Comparison of ENCODE assay signal across 15 cellular contexts in genomic region chr11:35235498-35235897, GRCh38.
DNase-seq lines count a peak whose midpoint lies in the region; ATAC-seq, FAIRE-seq and TF ChIP-seq lines count a peak whose summit lies in the region.
"Had no signal": no experiment of that assay in that cellular context is flagged by ENCODE, and none has a peak within 500 bp of the region (broad histone marks: within the 10 kb centered on the region; RNA-seq: fewer than 3 reads in every experiment).

No MANE protein-coding gene starts in this region.

- peaks cover 41% of the 10 kb centered on the region for H3K36me3 Mint-ChIP-seq in activated CD4-positive, alpha-beta T cell treated with anti-CD3 and anti-CD28 coated beads, Interleukin-2, amount 10 ng/mL, durations not matched to agents 24 days and 14 days (ENCODE audit: low read depth)
- H3K36me3 Mint-ChIP-seq in HFFc6 (ENCODE audit: low read depth), result peaks cover 38% of the 10 kb centered on the region
- H3K36me3 Mint-ChIP-seq in activated naive CD8-positive, alpha-beta T cell treated with anti-CD3 and anti-CD28 coated beads, Interleukin-2, amount 10 ng/mL, durations not matched to agents 7 days and 5 days, result peaks cover 42% of the 10 kb centered on the region

- intact Hi-C loops in activated CD4-positive, alpha-beta T cell treated with anti-CD3 and anti-CD28 coated beads, Interleukin-2, amount 10 ng/mL, durations not matched to agents 24 days and 14 days (cut with micrococcal nuclease), result loop anchor here (5.0 kb wide), 3 partner anchors 37 to 308 kb away; no protein-coding TSS in a partner anchor
- intact Hi-C loops in pancreas (cut with DNase I), result no loop called here

- H3K36me3 ChIP-seq in pancreas, result peaks cover 0 to 3% (median 0%) of the 10 kb centered on the region in 3 donors
- H3K36me3 ChIP-seq: colonic mucosa had no signal

- H3K4me1 Mint-ChIP-seq in activated CD4-positive, alpha-beta T cell treated with anti-CD3 and anti-CD28 coated beads, Interleukin-2, amount 10 ng/mL, durations not matched to agents 24 days and 14 days, result peaks cover 60% of the 10 kb centered on the region
- peaks cover 74% of the 10 kb centered on the region for H3K4me1 Mint-ChIP-seq in HFFc6 (ENCODE audit: low read depth)
- H3K4me1 Mint-ChIP-seq in activated naive CD8-positive, alpha-beta T cell treated with anti-CD3 and anti-CD28 coated beads, Interleukin-2, amount 10 ng/mL, durations not matched to agents 7 days and 5 days, result peaks cover 44% of the 10 kb centered on the region

- DNase-seq in activated CD4-positive, alpha-beta T cell treated with anti-CD3 and anti-CD28 coated beads, Interleukin-2, amount 10 ng/mL, durations not matched to agents 24 days and 14 days, result no peak
- no peak for DNase-seq in activated CD4-positive, alpha-beta T cell treated with anti-CD3 and anti-CD28 coated beads, Interleukin-2, amount 50 U/mL, for 1 hour
- DNase-seq in HFFc6, result no peak
- no peak for DNase-seq in activated naive CD8-positive, alpha-beta T cell treated with anti-CD3 and anti-CD28 coated beads, Interleukin-2, amount 10 ng/mL, durations not matched to agents 7 days and 5 days
- no peak for DNase-seq in pancreas
- DNase-seq in midbrain (lab: John Stamatoyannopoulos, UW), result no peak
- no peak for DNase-seq in hypothalamus (lab: John Stamatoyannopoulos, UW)
- DNase-seq in NCI-H1092 (lab: John Stamatoyannopoulos, UW), result no peak
- DNase-seq: DMS79 treated with DMSO at 0.1 percent for 48 hours, hippocampal formation, SK-N-SH had no signal

- H3K4me3 ChIP-seq in pancreas, result no peak overlapping the region
- H3K4me3 ChIP-seq: BLaER1 treated with 17β-estradiol and CSF1 and Interleukin-3, amounts not matched to agents 10 nM and 100 nM; colonic mucosa; Peyer's patch had no signal

- peaks cover 17% of the 10 kb centered on the region for H3K9me3 Mint-ChIP-seq in activated CD4-positive, alpha-beta T cell treated with anti-CD3 and anti-CD28 coated beads, Interleukin-2, amount 10 ng/mL, durations not matched to agents 24 days and 14 days
- peaks cover 8% of the 10 kb centered on the region; the same call in 1 of the 2 replicates for H3K9me3 Mint-ChIP-seq in HFFc6
- peaks cover 8% of the 10 kb centered on the region for H3K9me3 Mint-ChIP-seq in activated naive CD8-positive, alpha-beta T cell treated with anti-CD3 and anti-CD28 coated beads, Interleukin-2, amount 10 ng/mL, durations not matched to agents 7 days and 5 days

- TF ChIP-seq CTCF in HFFc6 (IDR thresholded peaks at IDR 0.05) (no peak), pancreas (IDR thresholded peaks at IDR 0.05) (no peak)

- peak overlapping the region; percentile 23 to 66 (median 64) for H3K27ac ChIP-seq in pancreas
- H3K27ac ChIP-seq: colonic mucosa, Peyer's patch had no signal

- POLR2A ChIA-PET in activated naive CD8-positive, alpha-beta T cell treated with anti-CD3 and anti-CD28 coated beads, Interleukin-2, amount 10 ng/mL, durations not matched to agents 7 days and 5 days (lab: Charles Lee), result interaction anchor here (1.0 to 1.4 kb wide), 5 partner anchors 9 to 320 kb away, joined by 3 to 5 read pairs (median 3); partner anchors contain the start of gene APIP

- H3K27me3 Mint-ChIP-seq in activated CD4-positive, alpha-beta T cell treated with anti-CD3 and anti-CD28 coated beads, Interleukin-2, amount 10 ng/mL, durations not matched to agents 24 days and 14 days, result peaks cover 7% of the 10 kb centered on the region
- H3K27me3 Mint-ChIP-seq in HFFc6 (ENCODE audit: insufficient read depth), result peaks cover 31% of the 10 kb centered on the region
- H3K27me3 Mint-ChIP-seq in activated naive CD8-positive, alpha-beta T cell treated with anti-CD3 and anti-CD28 coated beads, Interleukin-2, amount 10 ng/mL, durations not matched to agents 7 days and 5 days, result peaks cover 2% of the 10 kb centered on the region

- peak overlapping the region; percentile 46 for H3K27ac Mint-ChIP-seq in activated CD4-positive, alpha-beta T cell treated with anti-CD3 and anti-CD28 coated beads, Interleukin-2, amount 10 ng/mL, durations not matched to agents 24 days and 14 days
- peak overlapping the region; percentile 90 for H3K27ac Mint-ChIP-seq in HFFc6
- H3K27ac Mint-ChIP-seq in activated naive CD8-positive, alpha-beta T cell treated with anti-CD3 and anti-CD28 coated beads, Interleukin-2, amount 10 ng/mL, durations not matched to agents 7 days and 5 days, result peak overlapping the region; percentile 74

- ATAC-seq in activated naive CD8-positive, alpha-beta T cell treated with anti-CD3 and anti-CD28 coated beads, Interleukin-2, amount 10 ng/mL, durations not matched to agents 7 days and 5 days (ENCODE audit: low read depth), result no peak
- ATAC-seq in pancreas, result no peak

- peak overlapping the region; percentile 30 for H3K4me3 Mint-ChIP-seq in activated CD4-positive, alpha-beta T cell treated with anti-CD3 and anti-CD28 coated beads, Interleukin-2, amount 10 ng/mL, durations not matched to agents 24 days and 14 days
- no peak overlapping the region for H3K4me3 Mint-ChIP-seq in HFFc6
- H3K4me3 Mint-ChIP-seq in activated naive CD8-positive, alpha-beta T cell treated with anti-CD3 and anti-CD28 coated beads, Interleukin-2, amount 10 ng/mL, durations not matched to agents 7 days and 5 days, result peak overlapping the region; percentile 58

- FAIRE-seq in pancreas (lab: Jason Lieb, UNC), result no peak
- FAIRE-seq: A204.1 had no signal

- peaks cover 11 to 56% (median 43%) of the 10 kb centered on the region in 3 donors for H3K4me1 ChIP-seq in pancreas
- H3K4me1 ChIP-seq: colonic mucosa, Peyer's patch had no signal

- WGBS in pancreas, 2 donors, result 36 to 40% methylated on average over 1 of the region's 1 CpG

- no peaks in the 10 kb centered on the region for H3K9me3 ChIP-seq in pancreas
- H3K9me3 ChIP-seq: colonic mucosa, Peyer's patch, SK-N-SH had no signal

- H3K27me3 ChIP-seq in pancreas, result no peaks in the 10 kb centered on the region
- H3K27me3 ChIP-seq: BLaER1 treated with 17β-estradiol and CSF1 and Interleukin-3, amounts not matched to agents 10 nM and 100 nM; colonic mucosa; Peyer's patch had no signal
